Comparison of ENCODE assay signal across 1 cellular context in the genomic region with DNA sequence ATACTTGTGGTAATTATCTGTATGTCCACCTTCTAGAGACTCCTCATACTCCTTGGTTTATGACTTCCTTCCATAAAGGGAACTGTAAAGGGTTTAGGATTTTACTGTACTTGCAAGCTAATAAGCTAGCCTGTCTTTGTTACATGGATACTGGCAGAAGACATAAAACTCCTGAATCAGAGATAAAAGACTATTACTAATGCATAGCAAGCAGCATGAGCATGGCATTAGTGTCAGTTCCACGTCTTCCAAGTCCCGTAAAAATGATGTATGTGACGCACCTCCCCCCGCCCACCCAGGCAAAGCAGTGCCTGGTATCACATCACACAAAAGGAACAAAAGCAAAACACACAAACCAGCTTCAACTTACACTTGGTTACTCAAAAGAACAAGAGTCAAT.
TF ChIP-seq lines count a peak whose summit lies in the region.

No MANE protein-coding gene starts in this region.

TF ChIP-seq in HEK293, 187 proteins besides CTCF, POLR2A, EP300 and RAD21 (continued from another document):
- TF ChIP-seq, protein P1, sequence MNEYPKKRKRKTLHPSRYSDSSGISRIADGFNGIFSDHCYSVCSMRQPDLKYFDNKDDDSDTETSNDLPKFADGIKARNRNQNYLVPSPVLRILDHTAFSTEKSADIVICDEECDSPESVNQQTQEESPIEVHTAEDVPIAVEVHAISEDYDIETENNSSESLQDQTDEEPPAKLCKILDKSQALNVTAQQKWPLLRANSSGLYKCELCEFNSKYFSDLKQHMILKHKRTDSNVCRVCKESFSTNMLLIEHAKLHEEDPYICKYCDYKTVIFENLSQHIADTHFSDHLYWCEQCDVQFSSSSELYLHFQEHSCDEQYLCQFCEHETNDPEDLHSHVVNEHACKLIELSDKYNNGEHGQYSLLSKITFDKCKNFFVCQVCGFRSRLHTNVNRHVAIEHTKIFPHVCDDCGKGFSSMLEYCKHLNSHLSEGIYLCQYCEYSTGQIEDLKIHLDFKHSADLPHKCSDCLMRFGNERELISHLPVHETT (tag by site-specific recombination; IDR thresholded peaks at IDR 0.05), result no peak
- TF ChIP-seq, protein P2, sequence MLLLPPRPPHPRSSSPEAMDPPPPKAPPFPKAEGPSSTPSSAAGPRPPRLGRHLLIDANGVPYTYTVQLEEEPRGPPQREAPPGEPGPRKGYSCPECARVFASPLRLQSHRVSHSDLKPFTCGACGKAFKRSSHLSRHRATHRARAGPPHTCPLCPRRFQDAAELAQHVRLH (tag by site-specific recombination; IDR thresholded peaks at IDR 0.05), result peak; percentile 73; the same call in 1 of the 2 replicates
- TF ChIP-seq ZNF660 (tag by site-specific recombination; IDR thresholded peaks at IDR 0.05), result no peak
- TF ChIP-seq ZNF768 (tag by site-specific recombination; IDR thresholded peaks at IDR 0.05), result no peak
- TF ChIP-seq ZNF302 (tag by site-specific recombination; IDR thresholded peaks at IDR 0.05; ENCODE audit: low read depth), result no peak
- TF ChIP-seq, protein P3, sequence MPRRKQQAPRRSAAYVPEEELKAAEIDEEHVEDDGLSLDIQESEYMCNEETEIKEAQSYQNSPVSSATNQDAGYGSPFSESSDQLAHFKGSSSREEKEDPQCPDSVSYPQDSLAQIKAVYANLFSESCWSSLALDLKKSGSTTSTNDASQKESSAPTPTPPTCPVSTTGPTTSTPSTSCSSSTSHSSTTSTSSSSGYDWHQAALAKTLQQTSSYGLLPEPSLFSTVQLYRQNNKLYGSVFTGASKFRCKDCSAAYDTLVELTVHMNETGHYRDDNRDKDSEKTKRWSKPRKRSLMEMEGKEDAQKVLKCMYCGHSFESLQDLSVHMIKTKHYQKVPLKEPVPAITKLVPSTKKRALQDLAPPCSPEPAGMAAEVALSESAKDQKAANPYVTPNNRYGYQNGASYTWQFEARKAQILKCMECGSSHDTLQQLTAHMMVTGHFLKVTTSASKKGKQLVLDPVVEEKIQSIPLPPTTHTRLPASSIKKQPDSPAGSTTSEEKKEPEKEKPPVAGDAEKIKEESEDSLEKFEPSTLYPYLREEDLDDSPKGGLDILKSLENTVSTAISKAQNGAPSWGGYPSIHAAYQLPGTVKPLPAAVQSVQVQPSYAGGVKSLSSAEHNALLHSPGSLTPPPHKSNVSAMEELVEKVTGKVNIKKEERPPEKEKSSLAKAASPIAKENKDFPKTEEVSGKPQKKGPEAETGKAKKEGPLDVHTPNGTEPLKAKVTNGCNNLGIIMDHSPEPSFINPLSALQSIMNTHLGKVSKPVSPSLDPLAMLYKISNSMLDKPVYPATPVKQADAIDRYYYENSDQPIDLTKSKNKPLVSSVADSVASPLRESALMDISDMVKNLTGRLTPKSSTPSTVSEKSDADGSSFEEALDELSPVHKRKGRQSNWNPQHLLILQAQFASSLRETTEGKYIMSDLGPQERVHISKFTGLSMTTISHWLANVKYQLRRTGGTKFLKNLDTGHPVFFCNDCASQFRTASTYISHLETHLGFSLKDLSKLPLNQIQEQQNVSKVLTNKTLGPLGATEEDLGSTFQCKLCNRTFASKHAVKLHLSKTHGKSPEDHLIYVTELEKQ (tag by site-specific recombination; IDR thresholded peaks at IDR 0.05; ENCODE audit: borderline replicate concordance), result no peak
- no peak for TF ChIP-seq ZNF140 (tag by site-specific recombination; IDR thresholded peaks at IDR 0.05)
- TF ChIP-seq SCRT1 (tag by site-specific recombination; IDR thresholded peaks at IDR 0.05; ENCODE audit: borderline replicate concordance), result no peak
- no peak for TF ChIP-seq ZBTB48 (tag by site-specific recombination; IDR thresholded peaks at IDR 0.05)
- no peak for TF ChIP-seq ZNF626 (tag by site-specific recombination; IDR thresholded peaks at IDR 0.05)
- TF ChIP-seq, protein P4, sequence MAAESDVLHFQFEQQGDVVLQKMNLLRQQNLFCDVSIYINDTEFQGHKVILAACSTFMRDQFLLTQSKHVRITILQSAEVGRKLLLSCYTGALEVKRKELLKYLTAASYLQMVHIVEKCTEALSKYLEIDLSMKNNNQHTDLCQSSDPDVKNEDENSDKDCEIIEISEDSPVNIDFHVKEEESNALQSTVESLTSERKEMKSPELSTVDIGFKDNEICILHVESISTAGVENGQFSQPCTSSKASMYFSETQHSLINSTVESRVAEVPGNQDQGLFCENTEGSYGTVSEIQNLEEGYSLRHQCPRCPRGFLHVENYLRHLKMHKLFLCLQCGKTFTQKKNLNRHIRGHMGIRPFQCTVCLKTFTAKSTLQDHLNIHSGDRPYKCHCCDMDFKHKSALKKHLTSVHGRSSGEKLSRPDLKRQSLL (tag by site-specific recombination; IDR thresholded peaks at IDR 0.05), result no peak
- no peak for TF ChIP-seq SETDB1 (IDR thresholded peaks at IDR 0.05; ENCODE audit: insufficient read length, low read length)
- no peak for TF ChIP-seq ZFP69B (tag by site-specific recombination; IDR thresholded peaks at IDR 0.05)
- TF ChIP-seq, protein P5, sequence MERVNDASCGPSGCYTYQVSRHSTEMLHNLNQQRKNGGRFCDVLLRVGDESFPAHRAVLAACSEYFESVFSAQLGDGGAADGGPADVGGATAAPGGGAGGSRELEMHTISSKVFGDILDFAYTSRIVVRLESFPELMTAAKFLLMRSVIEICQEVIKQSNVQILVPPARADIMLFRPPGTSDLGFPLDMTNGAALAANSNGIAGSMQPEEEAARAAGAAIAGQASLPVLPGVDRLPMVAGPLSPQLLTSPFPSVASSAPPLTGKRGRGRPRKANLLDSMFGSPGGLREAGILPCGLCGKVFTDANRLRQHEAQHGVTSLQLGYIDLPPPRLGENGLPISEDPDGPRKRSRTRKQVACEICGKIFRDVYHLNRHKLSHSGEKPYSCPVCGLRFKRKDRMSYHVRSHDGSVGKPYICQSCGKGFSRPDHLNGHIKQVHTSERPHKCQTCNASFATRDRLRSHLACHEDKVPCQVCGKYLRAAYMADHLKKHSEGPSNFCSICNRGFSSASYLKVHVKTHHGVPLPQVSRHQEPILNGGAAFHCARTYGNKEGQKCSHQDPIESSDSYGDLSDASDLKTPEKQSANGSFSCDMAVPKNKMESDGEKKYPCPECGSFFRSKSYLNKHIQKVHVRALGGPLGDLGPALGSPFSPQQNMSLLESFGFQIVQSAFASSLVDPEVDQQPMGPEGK (tag by site-specific recombination; IDR thresholded peaks at IDR 0.05), result no peak
- no peak for TF ChIP-seq TCF7L2 (IDR thresholded peaks at IDR 0.05; ENCODE audit: borderline replicate concordance, low read depth, low read length)
- TF ChIP-seq, protein P6, sequence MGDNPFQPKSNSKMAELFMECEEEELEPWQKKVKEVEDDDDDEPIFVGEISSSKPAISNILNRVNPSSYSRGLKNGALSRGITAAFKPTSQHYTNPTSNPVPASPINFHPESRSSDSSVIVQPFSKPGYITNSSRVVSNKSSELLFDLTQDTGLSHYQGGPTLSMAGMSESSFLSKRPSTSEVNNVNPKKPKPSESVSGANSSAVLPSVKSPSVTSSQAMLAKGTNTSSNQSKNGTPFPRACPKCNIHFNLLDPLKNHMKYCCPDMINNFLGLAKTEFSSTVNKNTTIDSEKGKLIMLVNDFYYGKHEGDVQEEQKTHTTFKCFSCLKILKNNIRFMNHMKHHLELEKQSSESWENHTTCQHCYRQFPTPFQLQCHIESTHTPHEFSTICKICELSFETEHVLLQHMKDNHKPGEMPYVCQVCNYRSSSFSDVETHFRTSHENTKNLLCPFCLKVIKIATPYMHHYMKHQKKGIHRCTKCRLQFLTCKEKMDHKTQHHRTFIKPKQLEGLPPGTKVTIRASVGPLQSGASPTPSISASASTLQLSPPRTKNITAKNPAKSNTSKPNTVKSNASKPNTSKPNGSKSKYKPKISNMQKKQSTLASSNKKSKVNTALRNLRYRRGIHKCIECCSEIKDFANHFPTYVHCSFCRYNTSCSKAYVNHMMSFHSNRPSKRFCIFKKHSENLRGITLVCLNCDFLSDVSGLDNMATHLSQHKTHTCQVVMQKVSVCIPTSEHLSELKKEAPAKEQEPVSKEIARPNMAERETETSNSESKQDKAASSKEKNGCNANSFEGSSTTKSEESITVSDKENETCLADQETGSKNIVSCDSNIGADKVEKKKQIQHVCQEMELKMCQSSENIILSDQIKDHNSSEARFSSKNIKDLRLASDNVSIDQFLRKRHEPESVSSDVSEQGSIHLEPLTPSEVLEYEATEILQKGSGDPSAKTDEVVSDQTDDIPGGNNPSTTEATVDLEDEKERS (tag by site-specific recombination; IDR thresholded peaks at IDR 0.05), result no peak
- TF ChIP-seq SCRT2 (tag by site-specific recombination; IDR thresholded peaks at IDR 0.05), result no peak
- no peak for TF ChIP-seq ZNF600 (tag by site-specific recombination; IDR thresholded peaks at IDR 0.05)
- peak; percentile 85; the same call in 1 of the 2 replicates for TF ChIP-seq TRIM28 (IDR thresholded peaks at IDR 0.05; ENCODE audit: borderline replicate concordance, low read length)
- TF ChIP-seq, protein P7, sequence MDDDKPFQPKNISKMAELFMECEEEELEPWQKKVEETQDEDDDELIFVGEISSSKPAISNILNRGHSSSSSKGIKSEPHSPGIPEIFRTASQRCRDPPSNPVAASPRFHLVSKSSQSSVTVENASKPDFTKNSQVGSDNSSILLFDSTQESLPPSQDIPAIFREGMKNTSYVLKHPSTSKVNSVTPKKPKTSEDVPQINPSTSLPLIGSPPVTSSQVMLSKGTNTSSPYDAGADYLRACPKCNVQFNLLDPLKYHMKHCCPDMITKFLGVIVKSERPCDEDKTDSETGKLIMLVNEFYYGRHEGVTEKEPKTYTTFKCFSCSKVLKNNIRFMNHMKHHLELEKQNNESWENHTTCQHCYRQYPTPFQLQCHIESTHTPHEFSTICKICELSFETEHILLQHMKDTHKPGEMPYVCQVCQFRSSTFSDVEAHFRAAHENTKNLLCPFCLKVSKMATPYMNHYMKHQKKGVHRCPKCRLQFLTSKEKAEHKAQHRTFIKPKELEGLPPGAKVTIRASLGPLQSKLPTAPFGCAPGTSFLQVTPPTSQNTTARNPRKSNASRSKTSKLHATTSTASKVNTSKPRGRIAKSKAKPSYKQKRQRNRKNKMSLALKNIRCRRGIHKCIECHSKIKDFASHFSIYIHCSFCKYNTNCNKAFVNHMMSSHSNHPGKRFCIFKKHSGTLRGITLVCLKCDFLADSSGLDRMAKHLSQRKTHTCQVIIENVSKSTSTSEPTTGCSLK (tag by site-specific recombination; IDR thresholded peaks at IDR 0.05), result no peak
- TF ChIP-seq KLF7 (tag by site-specific recombination; IDR thresholded peaks at IDR 0.05; ENCODE audit: borderline replicate concordance), result no peak
- TF ChIP-seq ZNF433 (tag by site-specific recombination; IDR thresholded peaks at IDR 0.05; ENCODE audit: low read depth), result no peak
- TF ChIP-seq ZNF138 (tag by site-specific recombination; IDR thresholded peaks at IDR 0.05; ENCODE audit: borderline replicate concordance), result no peak
- TF ChIP-seq ZNF558 (tag by site-specific recombination; IDR thresholded peaks at IDR 0.05), result no peak
- TF ChIP-seq ZNF292 (tag by site-specific recombination; IDR thresholded peaks at IDR 0.05; ENCODE audit: borderline replicate concordance, low read depth), result no peak
- TF ChIP-seq KLF8 (tag by site-specific recombination; IDR thresholded peaks at IDR 0.05), result no peak
- no peak for TF ChIP-seq IKZF3 (tag by site-specific recombination; IDR thresholded peaks at IDR 0.05)
- TF ChIP-seq ZNF155 (tag by site-specific recombination; IDR thresholded peaks at IDR 0.05), result no peak
- TF ChIP-seq, protein P8, sequence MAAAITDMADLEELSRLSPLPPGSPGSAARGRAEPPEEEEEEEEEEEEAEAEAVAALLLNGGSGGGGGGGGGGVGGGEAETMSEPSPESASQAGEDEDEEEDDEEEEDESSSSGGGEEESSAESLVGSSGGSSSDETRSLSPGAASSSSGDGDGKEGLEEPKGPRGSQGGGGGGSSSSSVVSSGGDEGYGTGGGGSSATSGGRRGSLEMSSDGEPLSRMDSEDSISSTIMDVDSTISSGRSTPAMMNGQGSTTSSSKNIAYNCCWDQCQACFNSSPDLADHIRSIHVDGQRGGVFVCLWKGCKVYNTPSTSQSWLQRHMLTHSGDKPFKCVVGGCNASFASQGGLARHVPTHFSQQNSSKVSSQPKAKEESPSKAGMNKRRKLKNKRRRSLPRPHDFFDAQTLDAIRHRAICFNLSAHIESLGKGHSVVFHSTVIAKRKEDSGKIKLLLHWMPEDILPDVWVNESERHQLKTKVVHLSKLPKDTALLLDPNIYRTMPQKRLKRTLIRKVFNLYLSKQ (tag by site-specific recombination; IDR thresholded peaks at IDR 0.05; ENCODE audit: borderline replicate concordance), result no peak
- TF ChIP-seq KLF16 (tag by site-specific recombination; IDR thresholded peaks at IDR 0.05), result no peak
- TF ChIP-seq ZNF791 (tag by site-specific recombination; IDR thresholded peaks at IDR 0.05), result no peak
- TF ChIP-seq OSR2 (tag by site-specific recombination; IDR thresholded peaks at IDR 0.05), result peak; percentile 56
- TF ChIP-seq ZNF529 (tag by site-specific recombination; IDR thresholded peaks at IDR 0.05; ENCODE audit: insufficient replicate concordance), result no peak
